ENCODE assay signal across 8 cellular contexts in the genomic region with DNA sequence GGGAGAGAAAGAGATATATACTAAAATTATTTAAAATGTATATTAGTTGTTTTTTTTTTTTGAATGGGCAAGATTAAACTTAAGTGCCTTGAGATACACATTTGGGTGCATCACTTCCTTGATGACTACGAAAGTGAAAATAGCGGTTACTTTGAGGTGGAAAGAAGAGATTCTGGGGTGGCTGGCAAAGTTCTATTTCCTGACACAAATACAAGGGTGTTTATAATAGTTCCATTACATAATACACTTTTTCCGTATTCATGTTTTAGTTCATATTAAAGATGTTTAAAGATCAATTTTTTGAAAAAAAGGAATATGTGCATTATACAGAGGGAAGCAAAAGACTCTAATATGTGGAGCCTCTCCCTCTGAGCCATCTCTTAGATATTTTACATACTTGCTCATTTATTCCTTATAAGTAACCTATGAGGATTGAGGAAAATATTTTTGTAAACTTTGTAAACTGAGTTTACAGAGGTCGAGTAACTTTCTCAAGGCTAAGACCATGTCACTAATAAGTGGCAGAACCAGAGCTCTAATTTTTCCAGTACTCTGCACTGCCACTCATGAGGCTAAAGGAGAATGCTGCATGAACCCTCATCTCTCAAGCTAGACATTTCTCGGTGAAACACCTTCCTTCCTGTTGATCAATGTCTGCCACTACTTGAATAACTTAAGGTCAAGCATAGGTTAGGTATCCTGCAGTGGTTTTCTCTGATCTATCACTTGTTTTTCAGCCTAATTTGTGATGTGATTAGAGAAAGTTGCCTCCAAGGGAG. TPM values are rescaled to one million over a fixed set of nuclear protein-coding genes. Genes with fewer than 3 reads are reported as not detected.
DNase-seq lines count a peak whose midpoint lies in the region; ATAC-seq, FAIRE-seq and TF ChIP-seq lines count a peak whose summit lies in the region.

No MANE protein-coding gene starts in this region.

- H3K27me3 ChIP-seq in H9 (ENCODE audit: insufficient read depth, low read length) (no peaks in the 10 kb centered on the region), osteoblast (ENCODE audit: insufficient read depth, low read length) (no peaks in the 10 kb centered on the region)

- H3K9me3 ChIP-seq in H9 (ENCODE audit: control insufficient read depth, low read depth, low read length): no peaks in the 10 kb centered on the region
- no peaks in the 10 kb centered on the region for H3K9me3 ChIP-seq in osteoblast (ENCODE audit: low read depth, low read length)

- peak; percentile 87 for FAIRE-seq in GM12891 (lab: Jason Lieb, UNC)

- no peaks in the 10 kb centered on the region for H3K36me3 ChIP-seq in osteoblast (ENCODE audit: insufficient read depth, low read length)

- no peak overlapping the region for H3K14ac ChIP-seq in H9 (ENCODE audit: insufficient read depth, low read length)

- H3K36me3 Mint-ChIP-seq in activated naive CD8-positive, alpha-beta T cell treated with anti-CD3 and anti-CD28 coated beads for 36 hours: peaks cover 37% of the 10 kb centered on the region
- H3K36me3 Mint-ChIP-seq in H9 (ENCODE audit: insufficient read depth in 1 of 3, low read depth in 3 of 3): peaks cover 0 to 4% (median 3%) of the 10 kb centered on the region in 3 experiments; a peak in 3 of 7 replicates

- H4K20me1 ChIP-seq in H9 (ENCODE audit: control insufficient read depth, insufficient read depth, insufficient read length): no peaks in the 10 kb centered on the region
- no peaks in the 10 kb centered on the region for H4K20me1 ChIP-seq in osteoblast (ENCODE audit: insufficient read depth, low read length)

- no peak overlapping the region for H4K91ac ChIP-seq in H9 (ENCODE audit: insufficient read length, low read depth, low read length)

- no peak overlapping the region for H2AK5ac ChIP-seq in H9 (ENCODE audit: insufficient read length, low read length)

- no peak overlapping the region for H3K56ac ChIP-seq in H9 (ENCODE audit: insufficient read length, low read depth, low read length)

- H3K4ac ChIP-seq in H9 (ENCODE audit: low read depth, low read length): no peak overlapping the region

- H3K4me1 ChIP-seq in H9 (ENCODE audit: insufficient read depth, low read length) (no peaks in the 10 kb centered on the region; the same call in 1 of the 2 replicates), osteoblast (ENCODE audit: insufficient read depth, low read length) (no peaks in the 10 kb centered on the region)

- H2BK20ac ChIP-seq in H9 (ENCODE audit: low read depth, low read length, poor library complexity, severe bottlenecking): no peak overlapping the region

- peaks cover 11% of the 10 kb centered on the region for H3K9me3 Mint-ChIP-seq in activated naive CD8-positive, alpha-beta T cell treated with anti-CD3 and anti-CD28 coated beads for 36 hours
- peaks cover 0 to 4% of the 10 kb centered on the region in 2 experiments; a peak in 1 of 5 replicates for H3K9me3 Mint-ChIP-seq in H9

- no peak overlapping the region for H3T11ph ChIP-seq in H9 (ENCODE audit: low read length)

- no peaks in the 10 kb centered on the region for H3K27me3 Mint-ChIP-seq in activated naive CD8-positive, alpha-beta T cell treated with anti-CD3 and anti-CD28 coated beads for 36 hours
- H3K27me3 Mint-ChIP-seq in H9 (ENCODE audit: low read depth): no peaks in the 10 kb centered on the region

- no peak overlapping the region for H2BK5ac ChIP-seq in H9 (ENCODE audit: insufficient read length, low read length)

- H3K27ac ChIP-seq in H9 (ENCODE audit: insufficient read length, low read depth, low read length) (no peak overlapping the region), osteoblast (ENCODE audit: low read depth, low read length) (no peak overlapping the region)

- H2BK12ac ChIP-seq in H9 (ENCODE audit: insufficient read length, low read depth, low read length): no peak overlapping the region

- TF ChIP-seq POLR2A in GM12891 (IDR thresholded peaks at IDR 0.05; ENCODE audit: low read depth, low read length): no peak

- no peak overlapping the region for H4K8ac ChIP-seq in H9 (replicated peaks; ENCODE audit: insufficient read length, low read depth, low read length)

- no peak overlapping the region for H3K18ac ChIP-seq in H9 (ENCODE audit: insufficient read length, low read depth, low read length)

- TF ChIP-seq CTCF in omental fat pad (IDR thresholded peaks at IDR 0.05) (no peak), H9 (conservative IDR thresholded peaks at IDR 0.05) (no peak), osteoblast (IDR thresholded peaks at IDR 0.05; ENCODE audit: extremely low read depth, low read depth, low read length) (no peak)

- DNase-seq in GM12891 (ENCODE audit: insufficient read length, low spot score) (no peak), omental fat pad (ENCODE audit: low spot score) (no peak), H9 (no peak), iPS-NIHi11 (ENCODE audit: low spot score) (no peak), osteoblast (ENCODE audit: insufficient read length, low spot score, missing footprints) (no peak)
- DNase-seq in activated naive CD8-positive, alpha-beta T cell treated with anti-CD3 and anti-CD28 coated beads for 36 hours: no peak

- no peak overlapping the region for H2BK15ac ChIP-seq in H9 (ENCODE audit: low read depth, low read length)

- peak overlapping the region; percentile 45 for H3K4me3 Mint-ChIP-seq in activated naive CD8-positive, alpha-beta T cell treated with anti-CD3 and anti-CD28 coated beads for 36 hours
- H3K4me3 Mint-ChIP-seq in H9: no peak overlapping the region

- no peak overlapping the region for H4K5ac ChIP-seq in H9 (ENCODE audit: insufficient read length, low read depth, low read length)

- peak; percentile 92 for ATAC-seq in GM19455 (IDR thresholded peaks at IDR 0.05; ENCODE audit: unreplicated experiment)
- peak; percentile 89 for ATAC-seq in HG03354 (IDR thresholded peaks at IDR 0.05; ENCODE audit: poor library complexity, severe bottlenecking, unreplicated experiment)
- no peak for ATAC-seq in omental fat pad (ENCODE audit: low FRiP score)

- H3K79me1 ChIP-seq in H9 (ENCODE audit: insufficient read depth, low read depth, low read length, poor library complexity, severe bottlenecking): no peaks in the 10 kb centered on the region

- peak overlapping the region; percentile 87 for H3K27ac Mint-ChIP-seq in activated naive CD8-positive, alpha-beta T cell treated with anti-CD3 and anti-CD28 coated beads for 36 hours
- no peak overlapping the region for H3K27ac Mint-ChIP-seq in H9

- WGBS in H9 (ENCODE audit: extremely low coverage, insufficient read length, low lambda C conversion rate): no CpG with 5 or more reads among the region's 5 CpGs

- no peaks in the 10 kb centered on the region for H3K79me2 ChIP-seq in H9 (ENCODE audit: insufficient read depth, low read length)
- no peaks in the 10 kb centered on the region for H3K79me2 ChIP-seq in osteoblast (ENCODE audit: insufficient read depth, low read length)

- H3K4me1 Mint-ChIP-seq in activated naive CD8-positive, alpha-beta T cell treated with anti-CD3 and anti-CD28 coated beads for 36 hours: peaks cover 77% of the 10 kb centered on the region
- peaks cover 12 to 13% of the 10 kb centered on the region in 2 experiments for H3K4me1 Mint-ChIP-seq in H9

- H3K4me2 ChIP-seq in H9 (ENCODE audit: insufficient read depth, insufficient read length, low read length): no peak overlapping the region
- H3K4me2 ChIP-seq in osteoblast (ENCODE audit: insufficient read depth, low read length): no peak overlapping the region

- H3K9ac ChIP-seq in H9 (ENCODE audit: extremely low read depth, insufficient read length, low read length): no peak overlapping the region

- H3K23ac ChIP-seq in H9 (ENCODE audit: insufficient read length, low read depth, low read length): no peak overlapping the region

- H2AFZ ChIP-seq in H9 (ENCODE audit: low read length) (no peak overlapping the region), osteoblast (ENCODE audit: low read length) (no peak overlapping the region)

- no peak overlapping the region for H2BK120ac ChIP-seq in H9 (ENCODE audit: low read depth, low read length, poor library complexity, severe bottlenecking)

- no peaks in the 10 kb centered on the region for H3K23me2 ChIP-seq in H9 (ENCODE audit: insufficient read length, low read depth, low read length, poor library complexity, severe bottlenecking)

- no peak overlapping the region for H3K4me3 ChIP-seq in osteoblast (ENCODE audit: insufficient read depth, low read length)

TF ChIP-seq in GM12891, 5 proteins besides CTCF, POLR2A, EP300 and RAD21:
- TF ChIP-seq SPI1 (IDR thresholded peaks at IDR 0.05; ENCODE audit: low read depth, low read length): no peak
- no peak for TF ChIP-seq POU2F2 (IDR thresholded peaks at IDR 0.05; ENCODE audit: low read depth, low read length)
- TF ChIP-seq PAX5 (IDR thresholded peaks at IDR 0.05; ENCODE audit: insufficient read depth, low read length, severe bottlenecking): no peak
- no peak for TF ChIP-seq POLR2AphosphoS5 (IDR thresholded peaks at IDR 0.05; ENCODE audit: low read depth, low read length)
- no peak for TF ChIP-seq TAF1 (IDR thresholded peaks at IDR 0.05; ENCODE audit: low read depth, low read length)

RNA-seq across cellular contexts. Expression of a gene that starts 58.7 kb away (rescaled TPM):
- 2.9 TPM for polyA plus RNA-seq in GM12891 (2012; ENCODE audit: low read depth, missing spikeins)
- 10 to 100 TPM; 28.8 to 31.8 TPM for total RNA-seq in activated naive CD8-positive, alpha-beta T cell treated with anti-CD3 and anti-CD28 coated beads for 36 hours
- 1 to 10 TPM in 1 of 4 donors, under 1 TPM in 3; 0.13 to 4.1 (median 0.87) TPM for total RNA-seq in omental fat pad
- total RNA-seq in H9 (2021): 18.6 and 22.2 TPM in 2 replicates
- 1.5 and 1.8 TPM in 2 replicates for total RNA-seq in osteoblast

RNA-seq across cellular contexts. Expression of a gene that starts 60.0 kb away (rescaled TPM):
- 17.2 TPM for polyA plus RNA-seq in GM12891 (2012; ENCODE audit: low read depth, missing spikeins)
- 10 to 100 TPM; 30.3 to 30.8 TPM for total RNA-seq in activated naive CD8-positive, alpha-beta T cell treated with anti-CD3 and anti-CD28 coated beads for 36 hours
- total RNA-seq in omental fat pad: 10 to 100 TPM; 59.6 to 82.4 (median 68.8) TPM
- total RNA-seq in H9 (2021): 56.2 and 56.7 TPM in 2 replicates
- 52.5 and 67.5 TPM in 2 replicates for total RNA-seq in osteoblast
